In the genomic region with DNA sequence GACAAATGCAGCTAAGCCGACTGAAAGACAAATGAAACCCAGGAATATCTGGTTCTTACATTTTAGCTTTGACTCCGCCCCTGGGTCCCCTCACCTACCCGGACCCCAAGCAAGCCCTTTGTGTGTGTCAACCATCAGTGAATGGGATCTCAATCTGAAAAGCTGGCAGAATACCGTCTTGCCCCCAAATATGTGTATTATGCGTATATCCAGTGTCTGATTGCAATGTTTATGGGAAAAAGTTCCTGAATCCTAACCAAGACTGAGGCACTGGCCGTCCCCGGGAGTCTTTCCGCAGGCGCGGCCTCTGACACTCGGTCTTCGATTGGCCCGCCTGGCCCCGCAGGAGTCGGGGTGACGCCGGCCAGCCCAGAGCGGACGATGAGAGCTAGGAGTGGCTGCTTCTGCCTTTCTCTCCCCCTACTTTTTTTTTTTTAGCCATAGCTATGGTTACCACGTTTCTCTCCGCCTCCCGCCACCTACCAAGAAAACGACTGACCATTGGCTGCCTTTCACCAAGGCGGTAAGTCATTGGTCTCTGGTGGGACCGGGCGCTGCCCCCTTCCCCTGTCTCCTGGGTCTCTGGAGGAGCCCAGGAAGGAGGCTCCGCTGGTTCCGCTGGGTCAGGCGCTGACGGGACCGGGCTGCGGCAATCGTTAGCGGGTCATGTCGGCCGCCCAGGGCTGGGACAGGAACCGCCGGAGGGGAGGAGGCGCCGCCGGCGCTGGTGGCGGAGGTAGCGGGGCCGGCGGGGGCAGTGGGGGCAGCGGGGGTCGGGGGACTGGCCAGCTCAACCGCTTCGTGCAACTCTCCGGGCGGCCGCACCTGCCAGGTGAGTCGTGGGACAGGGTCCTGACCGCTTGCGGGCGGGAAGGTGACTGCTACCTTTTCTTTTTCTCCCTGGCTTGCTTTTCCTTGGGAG, we compare ENCODE assay signal across 1 cellular context.
TF ChIP-seq lines count a peak whose summit lies in the region.

A gene with protein sequence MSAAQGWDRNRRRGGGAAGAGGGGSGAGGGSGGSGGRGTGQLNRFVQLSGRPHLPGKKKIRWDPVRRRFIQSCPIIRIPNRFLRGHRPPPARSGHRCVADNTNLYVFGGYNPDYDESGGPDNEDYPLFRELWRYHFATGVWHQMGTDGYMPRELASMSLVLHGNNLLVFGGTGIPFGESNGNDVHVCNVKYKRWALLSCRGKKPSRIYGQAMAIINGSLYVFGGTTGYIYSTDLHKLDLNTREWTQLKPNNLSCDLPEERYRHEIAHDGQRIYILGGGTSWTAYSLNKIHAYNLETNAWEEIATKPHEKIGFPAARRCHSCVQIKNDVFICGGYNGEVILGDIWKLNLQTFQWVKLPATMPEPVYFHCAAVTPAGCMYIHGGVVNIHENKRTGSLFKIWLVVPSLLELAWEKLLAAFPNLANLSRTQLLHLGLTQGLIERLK (plus strand): TSS at position 557 of the 922 bp plus-strand sequence. CDS start 110 bp downstream, at position 667.

TF ChIP-seq in HEK293, 187 proteins besides CTCF, POLR2A, EP300 and RAD21 (continued from another document):
- TF ChIP-seq, protein P1, sequence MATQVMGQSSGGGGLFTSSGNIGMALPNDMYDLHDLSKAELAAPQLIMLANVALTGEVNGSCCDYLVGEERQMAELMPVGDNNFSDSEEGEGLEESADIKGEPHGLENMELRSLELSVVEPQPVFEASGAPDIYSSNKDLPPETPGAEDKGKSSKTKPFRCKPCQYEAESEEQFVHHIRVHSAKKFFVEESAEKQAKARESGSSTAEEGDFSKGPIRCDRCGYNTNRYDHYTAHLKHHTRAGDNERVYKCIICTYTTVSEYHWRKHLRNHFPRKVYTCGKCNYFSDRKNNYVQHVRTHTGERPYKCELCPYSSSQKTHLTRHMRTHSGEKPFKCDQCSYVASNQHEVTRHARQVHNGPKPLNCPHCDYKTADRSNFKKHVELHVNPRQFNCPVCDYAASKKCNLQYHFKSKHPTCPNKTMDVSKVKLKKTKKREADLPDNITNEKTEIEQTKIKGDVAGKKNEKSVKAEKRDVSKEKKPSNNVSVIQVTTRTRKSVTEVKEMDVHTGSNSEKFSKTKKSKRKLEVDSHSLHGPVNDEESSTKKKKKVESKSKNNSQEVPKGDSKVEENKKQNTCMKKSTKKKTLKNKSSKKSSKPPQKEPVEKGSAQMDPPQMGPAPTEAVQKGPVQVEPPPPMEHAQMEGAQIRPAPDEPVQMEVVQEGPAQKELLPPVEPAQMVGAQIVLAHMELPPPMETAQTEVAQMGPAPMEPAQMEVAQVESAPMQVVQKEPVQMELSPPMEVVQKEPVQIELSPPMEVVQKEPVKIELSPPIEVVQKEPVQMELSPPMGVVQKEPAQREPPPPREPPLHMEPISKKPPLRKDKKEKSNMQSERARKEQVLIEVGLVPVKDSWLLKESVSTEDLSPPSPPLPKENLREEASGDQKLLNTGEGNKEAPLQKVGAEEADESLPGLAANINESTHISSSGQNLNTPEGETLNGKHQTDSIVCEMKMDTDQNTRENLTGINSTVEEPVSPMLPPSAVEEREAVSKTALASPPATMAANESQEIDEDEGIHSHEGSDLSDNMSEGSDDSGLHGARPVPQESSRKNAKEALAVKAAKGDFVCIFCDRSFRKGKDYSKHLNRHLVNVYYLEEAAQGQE (tag by site-specific recombination; IDR thresholded peaks at IDR 0.05) = peak; percentile 15; the same call in 1 of the 2 replicates
- no peak for TF ChIP-seq ZNF488 (tag by site-specific recombination; IDR thresholded peaks at IDR 0.05)
- no peak for TF ChIP-seq ZNF426 (tag by site-specific recombination; IDR thresholded peaks at IDR 0.05)
- no peak for TF ChIP-seq PRDM6 (tag by site-specific recombination; IDR thresholded peaks at IDR 0.05)
- TF ChIP-seq ZBTB17 (tag by site-specific recombination; IDR thresholded peaks at IDR 0.05) = peak; percentile 100
- no peak for TF ChIP-seq ZNF292 (tag by site-specific recombination; IDR thresholded peaks at IDR 0.05; ENCODE audit: borderline replicate concordance, low read depth)
- peak; percentile 43; the same call in 1 of the 2 replicates for TF ChIP-seq ZNF341 (tag by site-specific recombination; IDR thresholded peaks at IDR 0.05; ENCODE audit: low read depth)
